ENCODE assay signal across 10 cellular contexts in the genomic region with DNA sequence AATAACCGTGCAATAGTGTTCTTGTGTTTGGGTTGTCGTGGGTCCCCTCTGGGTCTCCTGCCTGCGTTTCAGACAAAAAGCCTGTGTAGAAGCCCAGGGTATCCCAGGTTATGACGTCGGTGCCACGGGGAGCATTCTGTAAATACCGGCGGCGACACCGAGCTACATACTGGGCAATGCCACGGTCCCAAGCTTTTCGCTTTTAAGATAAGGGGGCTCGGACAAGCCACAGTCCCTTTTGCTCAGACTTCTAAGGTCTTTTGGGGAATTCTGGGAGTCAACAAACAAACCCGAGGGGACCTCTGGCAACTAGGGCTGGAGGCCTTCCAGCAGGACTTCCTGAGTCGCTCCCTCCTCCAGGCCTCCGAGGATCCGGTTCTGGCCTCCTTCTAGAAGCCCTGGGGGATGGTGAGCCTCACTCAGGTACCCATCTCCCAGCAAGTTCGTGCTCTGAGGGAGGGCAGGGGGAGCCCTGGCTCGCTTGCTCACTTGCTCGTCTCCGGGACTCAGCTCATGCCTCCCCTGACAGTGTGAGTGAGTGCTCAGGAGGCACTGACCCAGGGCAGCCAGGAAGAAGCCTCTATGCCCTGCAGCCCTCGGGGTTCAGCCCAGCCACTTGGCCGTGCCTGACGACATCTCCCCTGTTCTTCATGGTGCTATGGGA.
DNase-seq lines count a peak whose midpoint lies in the region; ATAC-seq and TF ChIP-seq lines count a peak whose summit lies in the region.
"Had no signal": no experiment of that assay in that cellular context is flagged by ENCODE, and none has a peak within 500 bp of the region (broad histone marks: within the 10 kb centered on the region; RNA-seq: fewer than 3 reads in every experiment).

No MANE protein-coding gene starts in this region.

- intact Hi-C loops in heart left ventricle (cut with DNase I) = loop anchor here in 3 of 10 donors (5.0 kb wide), 2 partner anchors 32 to 172 kb away; a partner anchor contains a TSS
- intact Hi-C loops in gastrocnemius medialis (cut with DNase I; ENCODE audit: low total_unique reads) = no loop called here
- intact Hi-C loops in tibial artery (cut with DNase I; ENCODE audit: low total_unique reads) = no loop called here

- H3K36me3 ChIP-seq in heart left ventricle (peaks cover 0 to 8% (median 0%) of the 10 kb centered on the region in 9 donors), gastrocnemius medialis (no peaks in the 10 kb centered on the region), tibial artery (no peaks in the 10 kb centered on the region)
- H3K36me3 ChIP-seq: neural progenitor cell had no signal

- 39 to 52% (median 45%) methylated on average over 17 to 24 of the region's 24 CpGs for WGBS in heart left ventricle, 4 donors

- no peaks in the 10 kb centered on the region for H3K27me3 ChIP-seq in heart left ventricle
- H3K27me3 ChIP-seq in gastrocnemius medialis = no peaks in the 10 kb centered on the region
- no peaks in the 10 kb centered on the region for H3K27me3 ChIP-seq in tibial artery
- H3K27me3 ChIP-seq: neural progenitor cell had no signal

- no peaks in the 10 kb centered on the region for H3K9me3 ChIP-seq in T-helper 17 cell (ENCODE audit: control insufficient read depth, low read length, poor library complexity, severe bottlenecking)
- peaks cover 0 to 12% (median 0%) of the 10 kb centered on the region in 12 donors for H3K9me3 ChIP-seq in heart left ventricle
- no peaks in the 10 kb centered on the region for H3K9me3 ChIP-seq in gastrocnemius medialis
- H3K9me3 ChIP-seq in tibial artery = no peaks in the 10 kb centered on the region

- H3K4me3 ChIP-seq in heart left ventricle = peak overlapping the region in 6 of 12 donors; percentile 9 to 23 (median 17)
- no peak overlapping the region for H3K4me3 ChIP-seq in gastrocnemius medialis
- peak overlapping the region in 1 of 2 donors; percentile 18 for H3K4me3 ChIP-seq in tibial artery
- H3K4me3 ChIP-seq: neural progenitor cell had no signal

- peak overlapping the region in 11 of 12 donors; percentile 2 to 78 (median 51) for H3K27ac ChIP-seq in heart left ventricle
- peak overlapping the region in 3 of 4 donors; percentile 3 to 47 (median 38) for H3K27ac ChIP-seq in gastrocnemius medialis
- no peak overlapping the region for H3K27ac ChIP-seq in tibial artery
- H3K27ac ChIP-seq: neural progenitor cell had no signal

- TF ChIP-seq CTCF in heart left ventricle (IDR thresholded peaks at IDR 0.05) = no peak
- no peak for TF ChIP-seq CTCF in gastrocnemius medialis (IDR thresholded peaks at IDR 0.05 in 4 of 5, conservative IDR thresholded peaks at IDR 0.05 in 1 of 5)
- no peak for TF ChIP-seq CTCF in tibial artery (IDR thresholded peaks at IDR 0.05)

- no peaks in the 10 kb centered on the region for H3K27me3 Mint-ChIP-seq in T-helper 17 cell

- in situ Hi-C loops in gastrocnemius medialis (cut with MboI; ENCODE audit: low sequenced_read_pairs in 4 of 4) = no loop called here

- ATAC-seq in T-helper 17 cell (no peak), heart left ventricle (peak in 2 of 4 donors; percentile 50 to 53), gastrocnemius medialis (no peak), HG02798 (IDR thresholded peaks at IDR 0.05; ENCODE audit: poor library complexity, unreplicated experiment) (no peak)

- DNase-seq in GM03348 (ENCODE audit: low spot score) (peak; percentile 24), T-helper 17 cell (no peak), heart left ventricle (peak; percentile 53 to 78 (median 68)), gastrocnemius medialis (no peak), tibial artery (no peak), cortex of kidney (lab: John Stamatoyannopoulos, UW) (no peak), NCI-H345 treated with DMSO at 0.1 percent for 48 hours (lab: John Stamatoyannopoulos, UW; ENCODE audit: unreplicated experiment) (no peak)
- DNase-seq: OCI-M1 had no signal

- TF ChIP-seq POLR2A in heart left ventricle (IDR thresholded peaks at IDR 0.05) = no peak
- no peak for TF ChIP-seq POLR2A in gastrocnemius medialis (IDR thresholded peaks at IDR 0.05)

- peak overlapping the region; percentile 86 for H3K27ac Mint-ChIP-seq in T-helper 17 cell

- peaks cover 43% of the 10 kb centered on the region for H3K4me1 Mint-ChIP-seq in T-helper 17 cell

- peaks cover 3% of the 10 kb centered on the region for H3K36me3 Mint-ChIP-seq in T-helper 17 cell (ENCODE audit: low read depth)

- H3K4me1 ChIP-seq in heart left ventricle = peaks cover 5 to 60% (median 41%) of the 10 kb centered on the region in 12 donors
- H3K4me1 ChIP-seq in gastrocnemius medialis = peaks cover 15 to 17% of the 10 kb centered on the region in 2 donors
- H3K4me1 ChIP-seq in tibial artery = peaks cover 0 to 19% (median 10%) of the 10 kb centered on the region in 4 donors
- H3K4me1 ChIP-seq: neural progenitor cell had no signal

- peak overlapping the region; percentile 39 for H3K4me3 Mint-ChIP-seq in T-helper 17 cell
- H3K4me3 Mint-ChIP-seq: neural progenitor cell had no signal

Comparison
In these comparisons a context has a peak if more than half of its experiments do, and no peak if none do; other contexts are left out.
1. DNase-seq: peak in GM03348 (single experiment) and heart left ventricle (5 of 5); none in T-helper 17 cell (0 of 3), gastrocnemius medialis (0 of 2), tibial artery (0 of 2), cortex of kidney (single experiment) and NCI-H345 treated with DMSO at 0.1 percent for 48 hours (single experiment).
2. H3K27ac ChIP-seq: peak in heart left ventricle (11 of 12) and gastrocnemius medialis (3 of 4); none in tibial artery (0 of 2).